In the genomic region with DNA sequence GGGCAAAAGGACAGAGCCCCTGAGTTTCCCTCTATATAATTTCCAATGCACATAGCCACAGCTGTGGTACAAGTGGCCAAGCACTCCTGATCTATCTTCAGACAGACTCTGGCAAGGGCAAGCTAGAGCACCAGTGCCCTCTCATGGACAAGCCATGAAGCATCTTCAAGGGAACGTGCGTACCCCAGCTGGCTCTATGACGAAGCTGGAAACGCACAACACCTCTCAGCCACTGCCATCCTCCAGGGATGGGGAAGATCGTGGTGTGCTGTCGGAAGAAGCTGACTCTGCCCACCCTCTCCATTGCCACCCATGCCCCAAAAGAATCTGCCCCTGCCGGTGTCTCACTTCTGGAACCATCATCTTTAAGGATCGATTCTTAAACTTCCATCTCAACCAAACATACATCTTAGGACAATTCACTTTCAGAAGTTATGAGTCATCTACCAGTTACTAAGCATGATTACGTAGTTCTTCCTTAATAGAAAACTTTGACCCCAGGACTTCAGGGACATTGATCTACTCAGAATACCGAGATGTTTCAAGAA, we compare ENCODE assay signal across 7 cellular contexts.
DNase-seq lines count a peak whose midpoint lies in the region; ATAC-seq, FAIRE-seq and TF ChIP-seq lines count a peak whose summit lies in the region.

No MANE protein-coding gene starts in this region.

- no peaks in the 10 kb centered on the region for H4K20me1 ChIP-seq in Loucy (ENCODE audit: insufficient read depth, low read length, poor library complexity, severe bottlenecking)

- H3K79me1 ChIP-seq in trophoblast cell (ENCODE audit: low read length), result peaks cover 5% of the 10 kb centered on the region

- H2BK5ac ChIP-seq in trophoblast cell (ENCODE audit: low read depth, low read length, poor library complexity), result no peak overlapping the region

- no peak overlapping the region for H2AFZ ChIP-seq in Loucy (ENCODE audit: low read length)
- H2AFZ ChIP-seq in trophoblast cell (ENCODE audit: insufficient read depth, low read length, poor library complexity), result no peak overlapping the region

- H3K27ac ChIP-seq in trophoblast cell (ENCODE audit: low read depth, low read length), result no peak overlapping the region

- no peak overlapping the region for H3K14ac ChIP-seq in trophoblast cell (ENCODE audit: low read length)

- no peaks in the 10 kb centered on the region for H3K79me2 ChIP-seq in Loucy (ENCODE audit: insufficient read depth, low read length)
- H3K79me2 ChIP-seq in trophoblast cell (ENCODE audit: control insufficient read depth, insufficient read depth, low read length, poor library complexity), result no peaks in the 10 kb centered on the region

- DNase-seq in Daoy (ENCODE audit: low read depth) (peak; percentile 87), frontal cortex (ENCODE audit: low spot score in 2 of 2) (peak; percentile 49 to 60), trophoblast cell (peak; percentile 19 to 53), mesenteric fat pad (ENCODE audit: low spot score) (no peak)

- no peaks in the 10 kb centered on the region for H3F3A ChIP-seq in Loucy (ENCODE audit: low read depth)

- H2AK5ac ChIP-seq in trophoblast cell (ENCODE audit: low read length), result no peak overlapping the region

- FAIRE-seq in frontal cortex (lab: Jason Lieb, UNC), result no peak

- H3K4ac ChIP-seq in trophoblast cell (ENCODE audit: low read depth, low read length), result no peak overlapping the region

- H3K9me3 ChIP-seq in Loucy (ENCODE audit: insufficient read depth, low read depth, low read length) (no peaks in the 10 kb centered on the region), trophoblast cell (ENCODE audit: insufficient read depth, low read depth, low read length) (no peaks in the 10 kb centered on the region)

- no peaks in the 10 kb centered on the region for H3K9me2 ChIP-seq in Loucy (replicated peaks; ENCODE audit: low read depth, low read length)

- H3K36me3 ChIP-seq in Loucy (ENCODE audit: insufficient read depth, low read length) (no peaks in the 10 kb centered on the region), trophoblast cell (ENCODE audit: control insufficient read depth in 1 of 2, insufficient read depth in 2 of 2, low read length in 2 of 2) (no peaks in the 10 kb centered on the region)

- H3K4me3 ChIP-seq in Loucy (ENCODE audit: low read length, poor library complexity, severe bottlenecking) (no peak overlapping the region), trophoblast cell (ENCODE audit: low read depth, low read length) (no peak overlapping the region)

- no peak overlapping the region for H2BK12ac ChIP-seq in trophoblast cell (ENCODE audit: low read length)

- H3K4me2 ChIP-seq in Loucy (ENCODE audit: low read depth, low read length, poor library complexity, severe bottlenecking) (no peak overlapping the region), trophoblast cell (ENCODE audit: low read length) (no peak overlapping the region)

- WGBS in trophoblast cell (ENCODE audit: extremely low coverage, insufficient coverage, insufficient read length), result no CpG with 5 or more reads among the region's 10 CpGs

- no peak overlapping the region for H4K8ac ChIP-seq in trophoblast cell (ENCODE audit: low read depth, low read length)

- ATAC-seq in GM19372 (IDR thresholded peaks at IDR 0.05; ENCODE audit: low read depth, unreplicated experiment) (peak; percentile 65), SK-N-SH treated with all-trans-retinoic acid at 6 μM for 48 hours (peak; percentile 95)

- H3K18ac ChIP-seq in trophoblast cell (ENCODE audit: low read length), result no peak overlapping the region

- no peaks in the 10 kb centered on the region for H3K4me1 ChIP-seq in Loucy (ENCODE audit: insufficient read depth, low read length, poor library complexity, severe bottlenecking)
- H3K4me1 ChIP-seq in trophoblast cell (ENCODE audit: control insufficient read depth in 1 of 2, insufficient read depth in 2 of 2, low read length in 2 of 2), result peaks cover 0 to 5% of the 10 kb centered on the region in 2 experiments

- H3K27me3 ChIP-seq in Loucy (ENCODE audit: insufficient read depth, low read length, poor library complexity, severe bottlenecking) (no peaks in the 10 kb centered on the region), trophoblast cell (ENCODE audit: insufficient read depth, low read length) (no peaks in the 10 kb centered on the region)

- H4K12ac ChIP-seq in trophoblast cell (ENCODE audit: low read depth, low read length), result no peak overlapping the region

- no peak overlapping the region for H3K23ac ChIP-seq in trophoblast cell (ENCODE audit: low read length)

- no peak overlapping the region for H4K91ac ChIP-seq in trophoblast cell (ENCODE audit: low read depth, low read length)

- peak; percentile 52 for TF ChIP-seq CTCF in Loucy (conservative IDR thresholded peaks at IDR 0.05; ENCODE audit: low read length)

- H3K9ac ChIP-seq in Loucy (ENCODE audit: low read depth, low read length, poor library complexity, severe bottlenecking) (no peak overlapping the region), trophoblast cell (ENCODE audit: low read length) (no peak overlapping the region)

- H2BK120ac ChIP-seq in trophoblast cell (ENCODE audit: insufficient read depth, low read length, poor library complexity), result no peak overlapping the region

TF ChIP-seq in SK-N-SH treated with all-trans-retinoic acid at 6 μM for 48 hours, 23 proteins besides CTCF, POLR2A, EP300 and RAD21:
- no peak for TF ChIP-seq ARNTL (CRISPR knock-in tag; IDR thresholded peaks at IDR 0.05; ENCODE audit: borderline replicate concordance, low read depth)
- TF ChIP-seq, protein P1, sequence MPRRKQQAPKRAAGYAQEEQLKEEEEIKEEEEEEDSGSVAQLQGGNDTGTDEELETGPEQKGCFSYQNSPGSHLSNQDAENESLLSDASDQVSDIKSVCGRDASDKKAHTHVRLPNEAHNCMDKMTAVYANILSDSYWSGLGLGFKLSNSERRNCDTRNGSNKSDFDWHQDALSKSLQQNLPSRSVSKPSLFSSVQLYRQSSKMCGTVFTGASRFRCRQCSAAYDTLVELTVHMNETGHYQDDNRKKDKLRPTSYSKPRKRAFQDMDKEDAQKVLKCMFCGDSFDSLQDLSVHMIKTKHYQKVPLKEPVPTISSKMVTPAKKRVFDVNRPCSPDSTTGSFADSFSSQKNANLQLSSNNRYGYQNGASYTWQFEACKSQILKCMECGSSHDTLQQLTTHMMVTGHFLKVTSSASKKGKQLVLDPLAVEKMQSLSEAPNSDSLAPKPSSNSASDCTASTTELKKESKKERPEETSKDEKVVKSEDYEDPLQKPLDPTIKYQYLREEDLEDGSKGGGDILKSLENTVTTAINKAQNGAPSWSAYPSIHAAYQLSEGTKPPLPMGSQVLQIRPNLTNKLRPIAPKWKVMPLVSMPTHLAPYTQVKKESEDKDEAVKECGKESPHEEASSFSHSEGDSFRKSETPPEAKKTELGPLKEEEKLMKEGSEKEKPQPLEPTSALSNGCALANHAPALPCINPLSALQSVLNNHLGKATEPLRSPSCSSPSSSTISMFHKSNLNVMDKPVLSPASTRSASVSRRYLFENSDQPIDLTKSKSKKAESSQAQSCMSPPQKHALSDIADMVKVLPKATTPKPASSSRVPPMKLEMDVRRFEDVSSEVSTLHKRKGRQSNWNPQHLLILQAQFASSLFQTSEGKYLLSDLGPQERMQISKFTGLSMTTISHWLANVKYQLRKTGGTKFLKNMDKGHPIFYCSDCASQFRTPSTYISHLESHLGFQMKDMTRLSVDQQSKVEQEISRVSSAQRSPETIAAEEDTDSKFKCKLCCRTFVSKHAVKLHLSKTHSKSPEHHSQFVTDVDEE (CRISPR knock-in tag; IDR thresholded peaks at IDR 0.05), result 0 out of 2 replicates have a peak, but pooled peaks have one; percentile 43
- no peak for TF ChIP-seq ESRRG (CRISPR knock-in tag; IDR thresholded peaks at IDR 0.05)
- peak; percentile 16; the same call in 1 of the 2 replicates for TF ChIP-seq TCF4 (CRISPR knock-in tag; IDR thresholded peaks at IDR 0.05; ENCODE audit: borderline replicate concordance)
- TF ChIP-seq ZNF8 (CRISPR knock-in tag; IDR thresholded peaks at IDR 0.05), result peak; percentile 36; the same call in 1 of the 2 replicates
- TF ChIP-seq ISL1 (CRISPR knock-in tag; IDR thresholded peaks at IDR 0.05), result no peak
